Comparison of ENCODE assay signal across 8 cellular contexts in genomic region chr4:687048-687974, GRCh38. TPM values are rescaled to one million over a fixed set of nuclear protein-coding genes. Genes with fewer than 3 reads are reported as not detected.
DNase-seq lines count a peak whose midpoint lies in the region; ATAC-seq and TF ChIP-seq lines count a peak whose summit lies in the region.
"Had no signal": no experiment of that assay in that cellular context is flagged by ENCODE, and none has a peak within 500 bp of the region (broad histone marks: within the 10 kb centered on the region; RNA-seq: fewer than 3 reads in every experiment).

No MANE protein-coding gene starts in this region.

- H3K27me3 ChIP-seq in breast epithelium (no peaks in the 10 kb centered on the region), left lung (peaks cover 0 to 8% of the 10 kb centered on the region in 2 donors)

- H3K4me1 ChIP-seq in breast epithelium: peaks cover 13 to 16% of the 10 kb centered on the region in 2 donors
- H3K4me1 ChIP-seq in left lung: peaks cover 26 to 50% of the 10 kb centered on the region in 2 donors

- H3K4me3 ChIP-seq in breast epithelium: peak overlapping the region; percentile 24 to 84 (median 57)
- H3K4me3 ChIP-seq in left lung: peak overlapping the region in 1 of 2 donors; percentile 59

- H3K27ac ChIP-seq in breast epithelium (peak overlapping the region; percentile 79 to 98), left lung (peak overlapping the region; percentile 90 to 91)
- H3K27ac ChIP-seq: KMS-11 had no signal

- intact Hi-C loops in breast epithelium (cut with DNase I; ENCODE audit: low total_unique reads): loop anchor here (5.0 kb wide), 1 partner anchor 1880 kb away; no protein-coding TSS in a partner anchor
- intact Hi-C loops in left lung (cut with DNase I): no loop called here

- no peaks in the 10 kb centered on the region for H3K9me3 ChIP-seq in breast epithelium
- no peaks in the 10 kb centered on the region for H3K9me3 ChIP-seq in left lung

- TF ChIP-seq CTCF in breast epithelium (IDR thresholded peaks at IDR 0.05) (no peak), left lung (IDR thresholded peaks at IDR 0.05) (no peak)

- peak; percentile 30 for TF ChIP-seq POLR2A in breast epithelium (IDR thresholded peaks at IDR 0.05)

- DNase-seq in LoVo (ENCODE audit: low spot score) (peak; percentile 77), breast epithelium (ENCODE audit: low spot score in 2 of 2) (peak; percentile 83 to 89), left lung (peak; percentile 94 to 98), ureter (ENCODE audit: low spot score) (peak; percentile 86), KBM-7 (no peak), COR-L47 (lab: John Stamatoyannopoulos, UW) (no peak)
- DNase-seq in stimulated activated naive CD4-positive, alpha-beta T cell treated with Interleukin-2 at 50 U/mL for 16 hours (lab: John Stamatoyannopoulos, UW): no peak

- ATAC-seq in left lung: peak; percentile 80

- in situ Hi-C loops in KBM-7 (cut with MboI; ENCODE audit: low pct_unique_long_range_greater_than_20kb, low sequenced_read_pairs): no loop called here

- H3K36me3 ChIP-seq in breast epithelium (no peaks in the 10 kb centered on the region), left lung (peaks cover 0 to 5% of the 10 kb centered on the region in 2 donors)

RNA-seq across cellular contexts. Expression of gene SLC49A3, which starts 1.6 kb away (rescaled TPM):
- total RNA-seq in breast epithelium (10 to 100 TPM; 14.4 to 22.3 (median 18.3) TPM), left lung (10 to 100 TPM; 23.2 to 27.5 TPM), ureter (8.9 TPM)

RNA-seq across cellular contexts. Expression of gene MYL5, which starts 13.0 kb away (rescaled TPM):
- total RNA-seq in breast epithelium (10 to 100 TPM in 2 of 3 donors, 1 to 10 TPM in 1; 7.9 to 14.9 (median 12.1) TPM), left lung (10 to 100 TPM in 1 of 2 donors, 1 to 10 TPM in 1; 7.8 to 11.3 TPM), ureter (46.0 TPM)

RNA-seq across cellular contexts. Expression of gene ATP5ME, which starts 13.2 kb away (rescaled TPM):
- total RNA-seq in breast epithelium (100 to 1,000 TPM; 108 to 179 (median 128) TPM), left lung (100 to 1,000 TPM; 171 to 211 TPM), ureter (317 TPM)

RNA-seq across cellular contexts. Expression of gene PCGF3, which starts 18.3 kb away (rescaled TPM):
- total RNA-seq in breast epithelium (10 to 100 TPM; 60.6 to 71.7 (median 69.4) TPM), left lung (10 to 100 TPM; 43.7 to 49.2 TPM), ureter (63.3 TPM)

Comparison
In these comparisons a context has a peak if more than half of its experiments do, and no peak if none do; other contexts are left out.
1. DNase-seq: peak in LoVo (single experiment), breast epithelium (2 of 2), left lung (2 of 2) and ureter (single experiment); none in stimulated activated naive CD4-positive, alpha-beta T cell treated with Interleukin-2 at 50 U/mL for 16 hours (single experiment), KBM-7 (single experiment) and COR-L47 (single experiment).